Comparison of ENCODE assay signal across 8 cellular contexts in the genomic region with DNA sequence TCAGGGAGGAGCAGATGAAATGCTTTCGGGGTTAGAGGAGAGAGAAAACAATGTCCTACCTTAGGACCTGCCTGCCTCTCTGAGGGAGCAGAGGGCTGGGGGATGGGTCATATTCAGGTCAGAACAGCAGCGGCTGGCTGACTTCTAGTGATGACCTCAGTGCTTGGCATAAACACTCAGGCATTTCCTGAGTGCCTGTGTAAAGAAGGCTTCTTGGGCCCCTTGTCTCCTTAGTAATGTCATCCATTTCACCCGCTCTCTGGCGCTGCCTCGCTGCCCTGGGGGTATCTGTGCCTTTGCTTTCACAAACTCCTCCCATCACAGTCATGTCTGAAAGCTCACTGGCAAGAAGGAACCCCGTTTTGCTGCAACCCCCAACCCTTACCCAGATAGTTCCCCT.
DNase-seq lines count a peak whose midpoint lies in the region; ATAC-seq and TF ChIP-seq lines count a peak whose summit lies in the region.

No MANE protein-coding gene starts in this region.

- intact Hi-C loops in left ventricle myocardium superior (cut with micrococcal nuclease) = no loop called here

- POLR2A ChIA-PET in HEK293T (lab: Yijun Ruan, JAX) = interaction anchor here (2.2 to 4.0 kb wide), 2 partner anchors 17 to 82 kb away, joined by 5 to 45 read pairs; a partner anchor contains a TSS

- DNase-seq in HEK293T (ENCODE audit: extremely low spot score) = peak; percentile 21
- peak; percentile 49 for DNase-seq in left ventricle myocardium superior
- peak; percentile 62 for DNase-seq in stromal cell of bone marrow (ENCODE audit: low read depth)
- no peak for DNase-seq in midbrain (lab: John Stamatoyannopoulos, UW)
- DNase-seq in stimulated activated CD4-positive, alpha-beta T cell treated with anti-CD3 and anti-CD28 coated beads, Interleukin-4, amount 100 ng/mL, for 4 hours = no peak
- DNase-seq in activated gamma-delta T cell (lab: John Stamatoyannopoulos, UW) = no peak

- CTCF ChIA-PET in HEK293T (lab: Yijun Ruan, JAX) = no interaction called here

- ATAC-seq in SK-N-SH treated with all-trans-retinoic acid at 6 μM for 48 hours = peak; percentile 97
- ATAC-seq in left ventricle myocardium superior = peak; percentile 94
- no peak for ATAC-seq in GM21619 (IDR thresholded peaks at IDR 0.05; ENCODE audit: unreplicated experiment)

TF ChIP-seq in HEK293T, 16 proteins besides CTCF, POLR2A, EP300 and RAD21:
- TF ChIP-seq SUZ12 (IDR thresholded peaks at IDR 0.05) = no peak
- no peak for TF ChIP-seq ELF4 (IDR thresholded peaks at IDR 0.05)
- no peak for TF ChIP-seq BHLHE40 (IDR thresholded peaks at IDR 0.05; ENCODE audit: borderline replicate concordance)
- no peak for TF ChIP-seq FOXA1 (IDR thresholded peaks at IDR 0.05)
- no peak for TF ChIP-seq HDGF (IDR thresholded peaks at IDR 0.05; ENCODE audit: borderline replicate concordance)
- no peak for TF ChIP-seq TARDBP (IDR thresholded peaks at IDR 0.05)
- no peak for TF ChIP-seq FOXM1 (IDR thresholded peaks at IDR 0.05; ENCODE audit: borderline replicate concordance)
- no peak for TF ChIP-seq CTBP1 (IDR thresholded peaks at IDR 0.05; ENCODE audit: borderline replicate concordance)
- no peak for TF ChIP-seq LEF1 (IDR thresholded peaks at IDR 0.05; ENCODE audit: borderline replicate concordance)
- TF ChIP-seq NFRKB (IDR thresholded peaks at IDR 0.05) = no peak
- TF ChIP-seq ZNF384 (IDR thresholded peaks at IDR 0.05) = no peak
- TF ChIP-seq, protein P1, sequence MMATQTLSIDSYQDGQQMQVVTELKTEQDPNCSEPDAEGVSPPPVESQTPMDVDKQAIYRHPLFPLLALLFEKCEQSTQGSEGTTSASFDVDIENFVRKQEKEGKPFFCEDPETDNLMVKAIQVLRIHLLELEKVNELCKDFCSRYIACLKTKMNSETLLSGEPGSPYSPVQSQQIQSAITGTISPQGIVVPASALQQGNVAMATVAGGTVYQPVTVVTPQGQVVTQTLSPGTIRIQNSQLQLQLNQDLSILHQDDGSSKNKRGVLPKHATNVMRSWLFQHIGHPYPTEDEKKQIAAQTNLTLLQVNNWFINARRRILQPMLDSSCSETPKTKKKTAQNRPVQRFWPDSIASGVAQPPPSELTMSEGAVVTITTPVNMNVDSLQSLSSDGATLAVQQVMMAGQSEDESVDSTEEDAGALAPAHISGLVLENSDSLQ (IDR thresholded peaks at IDR 0.05) = no peak
- TF ChIP-seq FOXK2 (IDR thresholded peaks at IDR 0.05) = no peak
- TF ChIP-seq L3MBTL2 (conservative IDR thresholded peaks at IDR 0.05) = no peak
- no peak for TF ChIP-seq SP1 (IDR thresholded peaks at IDR 0.05)
- TF ChIP-seq ARNT (IDR thresholded peaks at IDR 0.05) = no peak

TF ChIP-seq in SK-N-SH treated with all-trans-retinoic acid at 6 μM for 48 hours, 23 proteins besides CTCF, POLR2A, EP300 and RAD21:
- TF ChIP-seq ESRRG (CRISPR knock-in tag; IDR thresholded peaks at IDR 0.05) = no peak
- no peak for TF ChIP-seq ZFP30 (CRISPR knock-in tag; IDR thresholded peaks at IDR 0.05)
- no peak for TF ChIP-seq ZFP3 (CRISPR knock-in tag; IDR thresholded peaks at IDR 0.05)
- TF ChIP-seq SNAI2 (CRISPR knock-in tag; IDR thresholded peaks at IDR 0.05) = peak; percentile 48; the same call in 1 of the 2 replicates
- 0 out of 2 replicates have a peak, but pooled peaks have one; percentile 29 for TF ChIP-seq CSDC2 (CRISPR knock-in tag; IDR thresholded peaks at IDR 0.05)
- TF ChIP-seq, protein P2, sequence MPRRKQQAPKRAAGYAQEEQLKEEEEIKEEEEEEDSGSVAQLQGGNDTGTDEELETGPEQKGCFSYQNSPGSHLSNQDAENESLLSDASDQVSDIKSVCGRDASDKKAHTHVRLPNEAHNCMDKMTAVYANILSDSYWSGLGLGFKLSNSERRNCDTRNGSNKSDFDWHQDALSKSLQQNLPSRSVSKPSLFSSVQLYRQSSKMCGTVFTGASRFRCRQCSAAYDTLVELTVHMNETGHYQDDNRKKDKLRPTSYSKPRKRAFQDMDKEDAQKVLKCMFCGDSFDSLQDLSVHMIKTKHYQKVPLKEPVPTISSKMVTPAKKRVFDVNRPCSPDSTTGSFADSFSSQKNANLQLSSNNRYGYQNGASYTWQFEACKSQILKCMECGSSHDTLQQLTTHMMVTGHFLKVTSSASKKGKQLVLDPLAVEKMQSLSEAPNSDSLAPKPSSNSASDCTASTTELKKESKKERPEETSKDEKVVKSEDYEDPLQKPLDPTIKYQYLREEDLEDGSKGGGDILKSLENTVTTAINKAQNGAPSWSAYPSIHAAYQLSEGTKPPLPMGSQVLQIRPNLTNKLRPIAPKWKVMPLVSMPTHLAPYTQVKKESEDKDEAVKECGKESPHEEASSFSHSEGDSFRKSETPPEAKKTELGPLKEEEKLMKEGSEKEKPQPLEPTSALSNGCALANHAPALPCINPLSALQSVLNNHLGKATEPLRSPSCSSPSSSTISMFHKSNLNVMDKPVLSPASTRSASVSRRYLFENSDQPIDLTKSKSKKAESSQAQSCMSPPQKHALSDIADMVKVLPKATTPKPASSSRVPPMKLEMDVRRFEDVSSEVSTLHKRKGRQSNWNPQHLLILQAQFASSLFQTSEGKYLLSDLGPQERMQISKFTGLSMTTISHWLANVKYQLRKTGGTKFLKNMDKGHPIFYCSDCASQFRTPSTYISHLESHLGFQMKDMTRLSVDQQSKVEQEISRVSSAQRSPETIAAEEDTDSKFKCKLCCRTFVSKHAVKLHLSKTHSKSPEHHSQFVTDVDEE (CRISPR knock-in tag; IDR thresholded peaks at IDR 0.05) = no peak
- TF ChIP-seq TCF4 (CRISPR knock-in tag; IDR thresholded peaks at IDR 0.05; ENCODE audit: borderline replicate concordance) = no peak
- no peak for TF ChIP-seq GLIS3 (CRISPR knock-in tag; IDR thresholded peaks at IDR 0.05)
- TF ChIP-seq RARB (CRISPR knock-in tag; IDR thresholded peaks at IDR 0.05) = no peak
- TF ChIP-seq ZNF70 (CRISPR knock-in tag; IDR thresholded peaks at IDR 0.05) = no peak
- no peak for TF ChIP-seq ZNF565 (CRISPR knock-in tag; conservative IDR thresholded peaks at IDR 0.05; ENCODE audit: low read depth)
- TF ChIP-seq, protein P3, sequence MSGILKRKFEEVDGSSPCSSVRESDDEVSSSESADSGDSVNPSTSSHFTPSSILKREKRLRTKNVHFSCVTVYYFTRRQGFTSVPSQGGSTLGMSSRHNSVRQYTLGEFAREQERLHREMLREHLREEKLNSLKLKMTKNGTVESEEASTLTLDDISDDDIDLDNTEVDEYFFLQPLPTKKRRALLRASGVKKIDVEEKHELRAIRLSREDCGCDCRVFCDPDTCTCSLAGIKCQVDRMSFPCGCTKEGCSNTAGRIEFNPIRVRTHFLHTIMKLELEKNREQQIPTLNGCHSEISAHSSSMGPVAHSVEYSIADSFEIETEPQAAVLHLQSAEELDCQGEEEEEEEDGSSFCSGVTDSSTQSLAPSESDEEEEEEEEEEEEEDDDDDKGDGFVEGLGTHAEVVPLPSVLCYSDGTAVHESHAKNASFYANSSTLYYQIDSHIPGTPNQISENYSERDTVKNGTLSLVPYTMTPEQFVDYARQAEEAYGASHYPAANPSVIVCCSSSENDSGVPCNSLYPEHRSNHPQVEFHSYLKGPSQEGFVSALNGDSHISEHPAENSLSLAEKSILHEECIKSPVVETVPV (CRISPR knock-in tag; IDR thresholded peaks at IDR 0.05) = no peak
- TF ChIP-seq, protein P4, sequence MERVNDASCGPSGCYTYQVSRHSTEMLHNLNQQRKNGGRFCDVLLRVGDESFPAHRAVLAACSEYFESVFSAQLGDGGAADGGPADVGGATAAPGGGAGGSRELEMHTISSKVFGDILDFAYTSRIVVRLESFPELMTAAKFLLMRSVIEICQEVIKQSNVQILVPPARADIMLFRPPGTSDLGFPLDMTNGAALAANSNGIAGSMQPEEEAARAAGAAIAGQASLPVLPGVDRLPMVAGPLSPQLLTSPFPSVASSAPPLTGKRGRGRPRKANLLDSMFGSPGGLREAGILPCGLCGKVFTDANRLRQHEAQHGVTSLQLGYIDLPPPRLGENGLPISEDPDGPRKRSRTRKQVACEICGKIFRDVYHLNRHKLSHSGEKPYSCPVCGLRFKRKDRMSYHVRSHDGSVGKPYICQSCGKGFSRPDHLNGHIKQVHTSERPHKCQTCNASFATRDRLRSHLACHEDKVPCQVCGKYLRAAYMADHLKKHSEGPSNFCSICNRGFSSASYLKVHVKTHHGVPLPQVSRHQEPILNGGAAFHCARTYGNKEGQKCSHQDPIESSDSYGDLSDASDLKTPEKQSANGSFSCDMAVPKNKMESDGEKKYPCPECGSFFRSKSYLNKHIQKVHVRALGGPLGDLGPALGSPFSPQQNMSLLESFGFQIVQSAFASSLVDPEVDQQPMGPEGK (CRISPR knock-in tag; IDR thresholded peaks at IDR 0.05; ENCODE audit: borderline replicate concordance) = no peak
- no peak for TF ChIP-seq ARNTL (CRISPR knock-in tag; IDR thresholded peaks at IDR 0.05; ENCODE audit: borderline replicate concordance, low read depth)
- TF ChIP-seq, protein P5, sequence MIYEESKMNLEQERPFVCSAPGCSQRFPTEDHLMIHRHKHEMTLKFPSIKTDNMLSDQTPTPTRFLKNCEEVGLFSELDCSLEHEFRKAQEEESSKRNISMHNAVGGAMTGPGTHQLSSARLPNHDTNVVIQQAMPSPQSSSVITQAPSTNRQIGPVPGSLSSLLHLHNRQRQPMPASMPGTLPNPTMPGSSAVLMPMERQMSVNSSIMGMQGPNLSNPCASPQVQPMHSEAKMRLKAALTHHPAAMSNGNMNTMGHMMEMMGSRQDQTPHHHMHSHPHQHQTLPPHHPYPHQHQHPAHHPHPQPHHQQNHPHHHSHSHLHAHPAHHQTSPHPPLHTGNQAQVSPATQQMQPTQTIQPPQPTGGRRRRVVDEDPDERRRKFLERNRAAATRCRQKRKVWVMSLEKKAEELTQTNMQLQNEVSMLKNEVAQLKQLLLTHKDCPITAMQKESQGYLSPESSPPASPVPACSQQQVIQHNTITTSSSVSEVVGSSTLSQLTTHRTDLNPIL (CRISPR knock-in tag; IDR thresholded peaks at IDR 0.05; ENCODE audit: low read depth) = 0 out of 2 replicates have a peak, but pooled peaks have one; percentile 7

Comparison
In these comparisons a context has a peak if more than half of its experiments do, and no peak if none do; other contexts are left out.
1. DNase-seq: peak in HEK293T (single experiment), left ventricle myocardium superior (single experiment) and stromal cell of bone marrow (single experiment); none in midbrain (single experiment), stimulated activated CD4-positive, alpha-beta T cell treated with anti-CD3 and anti-CD28 coated beads, Interleukin-4, amount 100 ng/mL, for 4 hours (0 of 2) and activated gamma-delta T cell (single experiment).